ENCODE assay signal across 8 cellular contexts in genomic region chr12:53222170-53223005, GRCh38. TPM values are rescaled to one million over a fixed set of nuclear protein-coding genes. Genes with fewer than 3 reads are reported as not detected.
DNase-seq lines count a peak whose midpoint lies in the region; ATAC-seq, FAIRE-seq and TF ChIP-seq lines count a peak whose summit lies in the region.

No MANE protein-coding gene starts in this region.

- intact Hi-C loops in Right ventricle myocardium superior (cut with DNase I) (no loop called here), Right ventricle myocardium inferior (cut with DNase I) (no loop called here), K562 (cut with micrococcal nuclease) (no loop called here), uterus (cut with DNase I; ENCODE audit: low total_unique reads) (no loop called here)

- POLR2A ChIA-PET in K562 (lab: Yijun Ruan, JAX): interaction anchor here (0.6 to 1.0 kb wide), 3 partner anchors 14 to 45 kb away, joined by 3 read pairs; no protein-coding TSS in a partner anchor

- DNase-seq in Right ventricle myocardium superior (peak; percentile 12), Right ventricle myocardium inferior (ENCODE audit: missing footprints) (no peak), K562 (ENCODE audit: extremely low read depth in 1 of 4, low spot score in 3 of 4) (no peak), mesendoderm (no peak), uterus (no peak), NK-92 (lab: John Stamatoyannopoulos, UW; ENCODE audit: unreplicated experiment) (no peak), T-helper 9 cell (no peak), LoVo (ENCODE audit: low spot score) (no peak)

- H3K79me1 ChIP-seq in mesendoderm (ENCODE audit: low read length): peaks cover 11% of the 10 kb centered on the region

- H3K36me3 ChIP-seq in K562 (ENCODE audit: control insufficient read depth, insufficient read depth, low read length) (no peaks in the 10 kb centered on the region), mesendoderm (ENCODE audit: control insufficient read depth, insufficient read depth, low read length) (no peaks in the 10 kb centered on the region), uterus (no peaks in the 10 kb centered on the region)

- no peaks in the 10 kb centered on the region for H3K9me1 ChIP-seq in K562 (ENCODE audit: control insufficient read depth, insufficient read depth, low read length)

- in situ Hi-C loops in K562 (cut with MboI): no loop called here

- peak overlapping the region; percentile 91 for H3K18ac ChIP-seq in mesendoderm (ENCODE audit: low read length)

- H2BK5ac ChIP-seq in mesendoderm (ENCODE audit: low read length): peak overlapping the region; percentile 92

- H3K4me2 ChIP-seq in K562 (ENCODE audit: insufficient read depth, low read length): peak overlapping the region; percentile 99; the same call in 1 of the 2 replicates
- no peak overlapping the region for H3K4me2 ChIP-seq in mesendoderm (ENCODE audit: low read length)

- H3K56ac ChIP-seq in mesendoderm (ENCODE audit: low read length): peak overlapping the region; percentile 99

- H3K79me2 ChIP-seq in K562 (ENCODE audit: control insufficient read depth, insufficient read depth, low read length): peaks cover 21% of the 10 kb centered on the region
- peaks cover 19% of the 10 kb centered on the region for H3K79me2 ChIP-seq in mesendoderm (ENCODE audit: control insufficient read depth, insufficient read depth, low read length)

- no peaks in the 10 kb centered on the region for H4K20me1 ChIP-seq in K562 (replicated peaks; ENCODE audit: control insufficient read depth, insufficient read depth, low read length)

- TF ChIP-seq CTCF in K562 (IDR thresholded peaks at IDR 0.05 in 2 of 3, conservative IDR thresholded peaks at IDR 0.05 in 1 of 3; ENCODE audit: insufficient read depth in 2 of 3, low read depth in 1 of 3, low read length in 3 of 3) (no peak), uterus (IDR thresholded peaks at IDR 0.05) (no peak)

- no TSS peak for BruUV-seq in K562 (replicated peaks; lab: Mats Ljungman, UMichigan)

- TF ChIP-seq POLR2A in K562 (conservative IDR thresholded peaks at IDR 0.05) (no peak), uterus (IDR thresholded peaks at IDR 0.05) (no peak)

- 66% methylated on average over 3 of the region's 5 CpGs for WGBS in K562 (ENCODE audit: insufficient coverage, low coverage, missing lambda C conversion rate)
- no CpG with 5 or more reads among the region's 5 CpGs for WGBS in mesendoderm (ENCODE audit: extremely low coverage, insufficient coverage, low lambda C conversion rate)

- H3K4ac ChIP-seq in mesendoderm (ENCODE audit: low read depth, low read length): peak overlapping the region; percentile 82

- no peaks in the 10 kb centered on the region for H3K27me3 ChIP-seq in K562 (ENCODE audit: control insufficient read depth in 2 of 2, insufficient read depth in 2 of 2, low read length in 2 of 2)
- no peaks in the 10 kb centered on the region for H3K27me3 ChIP-seq in mesendoderm (ENCODE audit: insufficient read depth, low read length, poor library complexity)
- no peaks in the 10 kb centered on the region for H3K27me3 ChIP-seq in uterus

- no peak for TF ChIP-seq EP300 in K562 (IDR thresholded peaks at IDR 0.05; ENCODE audit: low read length)

- peak overlapping the region; percentile 15 for H2BK15ac ChIP-seq in mesendoderm (replicated peaks; ENCODE audit: low read depth)

- no peak overlapping the region for H4K8ac ChIP-seq in mesendoderm (ENCODE audit: low read depth, low read length)

- CTCF ChIA-PET in K562 (lab: Yijun Ruan, JAX; ENCODE audit: low intra/inter-chr PET ratio): interaction anchor here (0.6 kb wide), 1 partner anchor 48 kb away, joined by 4 read pairs; no protein-coding TSS in a partner anchor

- H3K4me3 ChIP-seq in K562 (peak overlapping the region; percentile 64), mesendoderm (ENCODE audit: low read length) (no peak overlapping the region), uterus (peak overlapping the region; percentile 73 to 78)

- peak overlapping the region; percentile 70 for H2AFZ ChIP-seq in K562 (ENCODE audit: low read depth, low read length)

- H3K9ac ChIP-seq in K562 (ENCODE audit: insufficient read depth in 1 of 2, low read depth in 2 of 2, low read length in 2 of 2) (peak overlapping the region; percentile 48 to 56; a peak in 3 of 4 replicates), mesendoderm (ENCODE audit: low read length) (peak overlapping the region; percentile 97)

- no peak for TF ChIP-seq RAD21 in K562 (CRISPR knock-in tag; conservative IDR thresholded peaks at IDR 0.05 in 1 of 2, IDR thresholded peaks at IDR 0.05 in 1 of 2)

- H4K5ac ChIP-seq in mesendoderm (ENCODE audit: low read length): no peak overlapping the region

- ATAC-seq in Right ventricle myocardium superior (ENCODE audit: poor library complexity) (no peak), Right ventricle myocardium inferior (no peak), K562 (no peak)

- peak overlapping the region; percentile 99; the same call in 1 of the 3 replicates for H3K27ac ChIP-seq in K562 (ENCODE audit: extremely low read depth, low read depth, low read length)
- H3K27ac ChIP-seq in mesendoderm (ENCODE audit: low read depth, low read length): peak overlapping the region; percentile 97
- H3K27ac ChIP-seq in uterus: peak overlapping the region; percentile 99

- H3K4me1 ChIP-seq in K562 (replicated peaks in 1 of 2; ENCODE audit: control insufficient read depth in 2 of 2, insufficient read depth in 2 of 2, low read length in 2 of 2) (peaks cover 48 to 73% of the 10 kb centered on the region in 2 experiments), mesendoderm (ENCODE audit: control insufficient read depth, low read depth, low read length) (peaks cover 31% of the 10 kb centered on the region), uterus (peaks cover 8 to 33% of the 10 kb centered on the region in 2 donors)

- FAIRE-seq in K562 (lab: Jason Lieb, UNC): no peak

- no peaks in the 10 kb centered on the region for H3K9me3 ChIP-seq in K562 (replicated peaks; ENCODE audit: control insufficient read depth, insufficient read depth, low read depth, low read length)
- H3K9me3 ChIP-seq in uterus: no peaks in the 10 kb centered on the region

- peak overlapping the region; percentile 99 for H2AK5ac ChIP-seq in mesendoderm (ENCODE audit: low read length)

- no peak overlapping the region for H2BK120ac ChIP-seq in mesendoderm (ENCODE audit: low read depth, low read length)

- H3K23ac ChIP-seq in mesendoderm (ENCODE audit: low read length): peak overlapping the region; percentile 90

RNA-seq across cellular contexts. Expression of gene RARG, which starts 9.6 kb away (rescaled TPM):
- total RNA-seq in Right ventricle myocardium superior (15.4 TPM), Right ventricle myocardium inferior (18.2 TPM), K562 (2014; rRNA removed) (1.9 and 3.3 TPM in 2 replicates), K562 (2014; rRNA removed; fragmentation: Illumina TruSeq; extraction: Trizol) (1.8 and 3.1 TPM in 2 replicates), K562 (2015; rRNA removed; fragmentation: Illumina TruSeq; extraction: Trizol) (3.8 and 4.7 TPM in 2 replicates), K562 (2021) (7.6 and 9.4 TPM in 2 replicates), uterus (10 to 100 TPM in 2 of 4 donors, 1 to 10 TPM in 2; 2.6 to 65.6 (median 28.9) TPM)
- total RNA-seq in K562 (2011; cell fraction: chromatin; rRNA removed; ENCODE audit: low replicate concordance): 6.1 and 17.7 TPM in 2 replicates
- total RNA-seq in K562 (2011; cell fraction: nucleolus; rRNA removed): 8.7 and 10.3 TPM in 2 replicates
- 5.0 and 7.3 TPM in 2 replicates for total RNA-seq in K562 (2011; cell fraction: nucleoplasm; rRNA removed)
- polyA plus RNA-seq in K562 (2011; rRNA removed) (4.1 and 4.7 TPM in 2 replicates), K562 (2014; fragmentation: Illumina TruSeq; extraction: Trizol) (6.0 and 7.8 TPM in 2 replicates), K562 (2014; fragmentation: Nextera tagmentation; extraction: Ambion mirVana) (under 1 TPM; 0.18 to 0.36 TPM), K562 (2014; rRNA removed) (4.9 and 6.5 TPM in 2 replicates)
- polyA plus RNA-seq in K562 (2011; cell fraction: cytosol; rRNA removed): 4.7 and 7.6 TPM in 2 replicates
- 10.9 and 15.3 TPM in 2 replicates for polyA plus RNA-seq in K562 (2011; cell fraction: nucleus; rRNA removed)
- polyA plus RNA-seq in K562 (2012): 3.6 and 5.4 TPM in 2 replicates
- 4.7 and 5.7 TPM in 2 replicates for polyA minus RNA-seq in K562 (2011; rRNA and poly(A)+ RNA removed)
- polyA minus RNA-seq in K562 (2011; cell fraction: cytosol; rRNA and poly(A)+ RNA removed): 5.7 and 9.6 TPM in 2 replicates
- 3.6 and 7.6 TPM in 2 replicates for polyA minus RNA-seq in K562 (2011; cell fraction: nucleus; rRNA and poly(A)+ RNA removed)
- 28.5 TPM for polyA plus RNA-seq in mesendoderm (2013, experiment 1 of 2)
- polyA plus RNA-seq in mesendoderm (2013, experiment 2 of 2): 26.2 TPM

RNA-seq across cellular contexts. Expression of gene ITGB7, which starts 15.3 kb away (rescaled TPM):
- 0.97 TPM for total RNA-seq in Right ventricle myocardium superior
- total RNA-seq in Right ventricle myocardium inferior: 0.76 TPM
- 1.7 and 4.1 TPM in 2 replicates for total RNA-seq in K562 (2011; cell fraction: chromatin; rRNA removed; ENCODE audit: low replicate concordance)
- 3.6 and 8.2 TPM in 2 replicates for total RNA-seq in K562 (2011; cell fraction: nucleolus; rRNA removed)
- 2.3 and 2.7 TPM in 2 replicates for total RNA-seq in K562 (2011; cell fraction: nucleoplasm; rRNA removed)
- total RNA-seq in K562 (2014; rRNA removed): 1.3 and 1.9 TPM in 2 replicates
- total RNA-seq in K562 (2014; rRNA removed; fragmentation: Illumina TruSeq; extraction: Trizol): 0.41 and 0.55 TPM in 2 replicates
- total RNA-seq in K562 (2015; rRNA removed; fragmentation: Illumina TruSeq; extraction: Trizol): 0.54 and 0.64 TPM in 2 replicates
- total RNA-seq in K562 (2021): 2.0 and 3.5 TPM in 2 replicates
- 0.98 and 1.5 TPM in 2 replicates for polyA plus RNA-seq in K562 (2011; rRNA removed)
- 1.2 and 2.2 TPM in 2 replicates for polyA plus RNA-seq in K562 (2011; cell fraction: cytosol; rRNA removed)
- 3.1 and 4.5 TPM in 2 replicates for polyA plus RNA-seq in K562 (2011; cell fraction: nucleus; rRNA removed)
- polyA plus RNA-seq in K562 (2012): 0.82 and 1.4 TPM in 2 replicates
- 0.57 and 0.67 TPM in 2 replicates for polyA plus RNA-seq in K562 (2014; fragmentation: Illumina TruSeq; extraction: Trizol)
- polyA plus RNA-seq in K562 (2014; fragmentation: Nextera tagmentation; extraction: Ambion mirVana): under 1 TPM; 0.06 to 0.10 TPM
- 1.2 and 1.9 TPM in 2 replicates for polyA plus RNA-seq in K562 (2014; rRNA removed)
- polyA minus RNA-seq in K562 (2011; rRNA and poly(A)+ RNA removed): 1.2 and 1.3 TPM in 2 replicates
- 0.95 and 2.7 TPM in 2 replicates for polyA minus RNA-seq in K562 (2011; cell fraction: cytosol; rRNA and poly(A)+ RNA removed)
- 0.89 and 1.2 TPM in 2 replicates for polyA minus RNA-seq in K562 (2011; cell fraction: nucleus; rRNA and poly(A)+ RNA removed)
- 0.49 TPM for polyA plus RNA-seq in mesendoderm (2013, experiment 1 of 2)
- 0.88 TPM for polyA plus RNA-seq in mesendoderm (2013, experiment 2 of 2)
- total RNA-seq in uterus: 1 to 10 TPM in 3 of 4 donors, not detected in 1; 2.0 to 3.8 (median 2.4) TPM

RNA-seq across cellular contexts. Expression of gene CSAD, which starts 41.7 kb away (rescaled TPM):
- total RNA-seq in Right ventricle myocardium superior: 8.2 TPM
- 10.8 TPM for total RNA-seq in Right ventricle myocardium inferior
- 97.5 and 106 TPM in 2 replicates for total RNA-seq in K562 (2011; cell fraction: chromatin; rRNA removed; ENCODE audit: low replicate concordance)
- 53.5 and 54.7 TPM in 2 replicates for total RNA-seq in K562 (2011; cell fraction: nucleolus; rRNA removed)
- total RNA-seq in K562 (2011; cell fraction: nucleoplasm; rRNA removed): 60.6 and 65.8 TPM in 2 replicates
- 8.1 and 8.5 TPM in 2 replicates for total RNA-seq in K562 (2014; rRNA removed)
- total RNA-seq in K562 (2014; rRNA removed; fragmentation: Illumina TruSeq; extraction: Trizol): 5.7 and 8.1 TPM in 2 replicates
- total RNA-seq in K562 (2015; rRNA removed; fragmentation: Illumina TruSeq; extraction: Trizol): 6.7 and 7.0 TPM in 2 replicates
- 10.3 and 10.9 TPM in 2 replicates for total RNA-seq in K562 (2021)
- polyA plus RNA-seq in K562 (2011; rRNA removed): 19.6 and 26.6 TPM in 2 replicates
- polyA plus RNA-seq in K562 (2011; cell fraction: cytosol; rRNA removed): 5.5 and 11.5 TPM in 2 replicates
- polyA plus RNA-seq in K562 (2011; cell fraction: nucleus; rRNA removed): 109 and 129 TPM in 2 replicates
- 7.6 and 29.6 TPM in 2 replicates for polyA plus RNA-seq in K562 (2012)
- polyA plus RNA-seq in K562 (2014; fragmentation: Illumina TruSeq; extraction: Trizol): 11.1 and 16.8 TPM in 2 replicates
- polyA plus RNA-seq in K562 (2014; fragmentation: Nextera tagmentation; extraction: Ambion mirVana): 1 to 10 TPM; 1.8 to 2.4 TPM
- polyA plus RNA-seq in K562 (2014; rRNA removed): 17.1 TPM in 2 replicates
- polyA minus RNA-seq in K562 (2011; rRNA and poly(A)+ RNA removed): 6.1 and 7.9 TPM in 2 replicates
- polyA minus RNA-seq in K562 (2011; cell fraction: cytosol; rRNA and poly(A)+ RNA removed): 6.1 TPM in 1 of 2 replicates, not detected in the other
- polyA minus RNA-seq in K562 (2011; cell fraction: nucleus; rRNA and poly(A)+ RNA removed): 14.8 and 19.5 TPM in 2 replicates
- 3.2 TPM for polyA plus RNA-seq in mesendoderm (2013, experiment 1 of 2)
- 3.5 TPM for polyA plus RNA-seq in mesendoderm (2013, experiment 2 of 2)
- total RNA-seq in uterus: 10 to 100 TPM in 3 of 4 donors, 1 to 10 TPM in 1; 4.1 to 67.6 (median 42.6) TPM

RNA-seq across cellular contexts. Expression of gene ZNF740, which starts 41.9 kb away (rescaled TPM):
- total RNA-seq in Right ventricle myocardium superior (29.4 TPM), Right ventricle myocardium inferior (31.5 TPM), K562 (2014; rRNA removed) (15.1 and 16.1 TPM in 2 replicates), K562 (2014; rRNA removed; fragmentation: Illumina TruSeq; extraction: Trizol) (18.6 and 19.9 TPM in 2 replicates), K562 (2015; rRNA removed; fragmentation: Illumina TruSeq; extraction: Trizol) (13.3 and 13.6 TPM in 2 replicates), K562 (2021) (39.6 and 46.4 TPM in 2 replicates), uterus (10 to 100 TPM in 2 of 4 donors, 1 to 10 TPM in 2; 7.7 to 55.5 (median 25.9) TPM)
- total RNA-seq in K562 (2011; cell fraction: chromatin; rRNA removed; ENCODE audit: low replicate concordance): 77.6 and 121 TPM in 2 replicates
- total RNA-seq in K562 (2011; cell fraction: nucleolus; rRNA removed): 62.2 and 65.9 TPM in 2 replicates
- 76.6 and 88.8 TPM in 2 replicates for total RNA-seq in K562 (2011; cell fraction: nucleoplasm; rRNA removed)
- polyA plus RNA-seq in K562 (2011; rRNA removed) (33.1 and 34.9 TPM in 2 replicates), K562 (2014; fragmentation: Illumina TruSeq; extraction: Trizol) (19.2 and 21.0 TPM in 2 replicates), K562 (2014; fragmentation: Nextera tagmentation; extraction: Ambion mirVana) (1 to 10 TPM in 1 of 2 experiments, under 1 TPM in 1; 0.57 to 1.4 TPM), K562 (2014; rRNA removed) (20.6 and 22.1 TPM in 2 replicates)
- polyA plus RNA-seq in K562 (2011; cell fraction: cytosol; rRNA removed): 9.6 and 17.0 TPM in 2 replicates
- polyA plus RNA-seq in K562 (2011; cell fraction: nucleus; rRNA removed): 89.9 and 103 TPM in 2 replicates
- polyA plus RNA-seq in K562 (2012): 12.8 and 21.6 TPM in 2 replicates
- polyA minus RNA-seq in K562 (2011; rRNA and poly(A)+ RNA removed): 32.3 and 37.3 TPM in 2 replicates
- 8.2 and 9.2 TPM in 2 replicates for polyA minus RNA-seq in K562 (2011; cell fraction: cytosol; rRNA and poly(A)+ RNA removed)
- 45.2 and 63.6 TPM in 2 replicates for polyA minus RNA-seq in K562 (2011; cell fraction: nucleus; rRNA and poly(A)+ RNA removed)
- 6.8 TPM for polyA plus RNA-seq in mesendoderm (2013, experiment 1 of 2)
- polyA plus RNA-seq in mesendoderm (2013, experiment 2 of 2): 7.1 TPM

RNA-seq across cellular contexts. Expression of gene ESPL1, which starts 45.7 kb away (rescaled TPM):
- total RNA-seq in Right ventricle myocardium superior (0.81 TPM), Right ventricle myocardium inferior (0.97 TPM), K562 (2014; rRNA removed) (18.7 and 22.9 TPM in 2 replicates), K562 (2014; rRNA removed; fragmentation: Illumina TruSeq; extraction: Trizol) (8.8 and 10.3 TPM in 2 replicates), K562 (2015; rRNA removed; fragmentation: Illumina TruSeq; extraction: Trizol) (18.8 and 19.0 TPM in 2 replicates), K562 (2021) (47.9 and 55.0 TPM in 2 replicates), uterus (1 to 10 TPM in 1 of 4 donors, under 1 TPM in 1, not detected in 2; 0.12 to 4.5 TPM)
- 92.5 and 189 TPM in 2 replicates for total RNA-seq in K562 (2011; cell fraction: chromatin; rRNA removed; ENCODE audit: low replicate concordance)
- 92.7 and 104 TPM in 2 replicates for total RNA-seq in K562 (2011; cell fraction: nucleolus; rRNA removed)
- 92.8 and 98.3 TPM in 2 replicates for total RNA-seq in K562 (2011; cell fraction: nucleoplasm; rRNA removed)
- polyA plus RNA-seq in K562 (2011; rRNA removed) (17.3 and 26.6 TPM in 2 replicates), K562 (2014; fragmentation: Illumina TruSeq; extraction: Trizol) (29.0 and 29.5 TPM in 2 replicates), K562 (2014; fragmentation: Nextera tagmentation; extraction: Ambion mirVana) (1 to 10 TPM; 1.2 to 1.6 TPM), K562 (2014; rRNA removed) (19.4 and 23.9 TPM in 2 replicates)
- polyA plus RNA-seq in K562 (2011; cell fraction: cytosol; rRNA removed): 15.8 and 25.6 TPM in 2 replicates
- polyA plus RNA-seq in K562 (2011; cell fraction: nucleus; rRNA removed): 88.4 and 110 TPM in 2 replicates
- 20.9 and 21.3 TPM in 2 replicates for polyA plus RNA-seq in K562 (2012)
- 26.7 and 29.4 TPM in 2 replicates for polyA minus RNA-seq in K562 (2011; rRNA and poly(A)+ RNA removed)
- polyA minus RNA-seq in K562 (2011; cell fraction: cytosol; rRNA and poly(A)+ RNA removed): 16.5 and 18.8 TPM in 2 replicates
- 32.0 and 40.3 TPM in 2 replicates for polyA minus RNA-seq in K562 (2011; cell fraction: nucleus; rRNA and poly(A)+ RNA removed)
- 16.8 TPM for polyA plus RNA-seq in mesendoderm (2013, experiment 1 of 2)
- 15.4 TPM for polyA plus RNA-seq in mesendoderm (2013, experiment 2 of 2)
